In genomic region chr19:18599485-18599884, GRCh38 we compare ENCODE assay signal across 30 cellular contexts. TPM values are rescaled to one million over a fixed set of nuclear protein-coding genes. Genes with fewer than 3 reads are reported as not detected.
"Had no signal": no experiment of that assay in that cellular context is flagged by ENCODE, and none has a peak within 500 bp of the region (broad histone marks: within the 10 kb centered on the region; RNA-seq: fewer than 3 reads in every experiment).

No MANE protein-coding gene starts in this region.

- H3K4me1 ChIP-seq: foreskin keratinocyte had no signal

- FAIRE-seq: colon had no signal

- H3K4me3 ChIP-seq: adrenal gland, body of pancreas, esophagus muscularis mucosa, gastrocnemius medialis, heart left ventricle had no signal

- DNase-seq: activated B cell treated with CpG ODN at 0.5 μM for 24 hours; activated CD4-positive, alpha-beta T cell treated with anti-CD3 and anti-CD28 coated beads for 48 hours; activated CD4-positive, alpha-beta T cell treated with anti-CD3 and anti-CD28 coated beads, Interleukin-2, amount 50 U/mL, for 1 hour; activated CD4-positive, alpha-beta T cell treated with anti-CD3 and anti-CD28 coated beads, Interleukin-2, amount 50 U/mL, for 48 hours; activated CD8-positive, alpha-beta memory T cell treated with anti-CD3 and anti-CD28 coated beads for 24 hours; activated CD8-positive, alpha-beta T cell treated with anti-CD3 and anti-CD28 coated beads for 36 hours; activated effector memory CD4-positive, alpha-beta T cell treated with Interleukin-2 at 50 U/mL for 16 hours; activated naive CD4-positive, alpha-beta T cell treated with anti-CD3 and anti-CD28 coated beads for 36 hours; activated naive CD8-positive, alpha-beta T cell treated with anti-CD3 and anti-CD28 coated beads for 36 hours; activated naive CD8-positive, alpha-beta T cell treated with anti-CD3 and anti-CD28 coated beads, Interleukin-2, amount 50 U/mL, for 24 hours; activated T-cell treated with anti-CD3 and anti-CD28 coated beads, Interleukin-2, amount 50 U/mL, for 4 hours; adrenal gland; amygdala; aorta; body of pancreas; cortex of kidney; dermis blood vessel endothelial cell; effector CD4-positive, alpha-beta T cell; effector memory CD8-positive, alpha-beta T cell; erythroblast; foreskin keratinocyte; gastrocnemius medialis; glutamatergic neuron; heart left ventricle; T1000; WERI-Rb-1 had no signal

- H3K9me3 ChIP-seq: adrenal gland, body of pancreas, esophagus muscularis mucosa, gastrocnemius medialis, heart left ventricle had no signal

- H3K36me3 ChIP-seq: adrenal gland, esophagus muscularis mucosa, gastrocnemius medialis, heart left ventricle had no signal

- ATAC-seq: activated CD4-positive, CD25-positive, alpha-beta regulatory T cell treated with anti-CD3 and anti-CD28 coated beads, Interleukin-2, amount 50 U/mL, for 24 hours; activated CD8-positive, alpha-beta T cell treated with anti-CD3 and anti-CD28 coated beads for 36 hours; activated naive CD8-positive, alpha-beta T cell treated with anti-CD3 and anti-CD28 coated beads, Interleukin-2, amount 50 U/mL, for 24 hours; activated T-cell treated with anti-CD3 and anti-CD28 coated beads, Interleukin-2, amount 50 U/mL, for 4 hours; activated T-helper 17 cell treated with anti-CD3 and anti-CD28 coated beads, Interleukin-2, amount 50 U/mL, for 72 hours; body of pancreas; effector memory CD8-positive, alpha-beta T cell; foreskin keratinocyte; gastrocnemius medialis; heart left ventricle had no signal

- H3K27ac ChIP-seq: adrenal gland, body of pancreas, esophagus muscularis mucosa, foreskin keratinocyte, gastrocnemius medialis, heart left ventricle, WERI-Rb-1 had no signal

RNA-seq across cellular contexts. Expression of gene CRLF1, which starts 7.1 kb away (rescaled TPM):
- total RNA-seq: activated B cell treated with CpG ODN at 0.5 μM for 24 hours; activated CD8-positive, alpha-beta T cell treated with anti-CD3 and anti-CD28 coated beads for 36 hours; activated naive CD4-positive, alpha-beta T cell treated with anti-CD3 and anti-CD28 coated beads for 36 hours; activated naive CD8-positive, alpha-beta T cell treated with anti-CD3 and anti-CD28 coated beads for 36 hours; activated T-helper 17 cell treated with anti-CD3 and anti-CD28 coated beads, Interleukin-2, amount 50 U/mL, for 72 hours; dermis blood vessel endothelial cell had no signal

RNA-seq across cellular contexts. Expression of gene TMEM59L, which starts 13.2 kb away (rescaled TPM):
- total RNA-seq: activated B cell treated with CpG ODN at 0.5 μM for 24 hours; activated CD8-positive, alpha-beta T cell treated with anti-CD3 and anti-CD28 coated beads for 36 hours; activated naive CD8-positive, alpha-beta T cell treated with anti-CD3 and anti-CD28 coated beads for 36 hours; activated T-cell treated with anti-CD3 and anti-CD28 coated beads, Interleukin-2, amount 50 U/mL, for 4 hours; foreskin keratinocyte had no signal
- polyA plus RNA-seq: foreskin keratinocyte had no signal
